Comparison of ENCODE assay signal across 22 cellular contexts in the genomic region with DNA sequence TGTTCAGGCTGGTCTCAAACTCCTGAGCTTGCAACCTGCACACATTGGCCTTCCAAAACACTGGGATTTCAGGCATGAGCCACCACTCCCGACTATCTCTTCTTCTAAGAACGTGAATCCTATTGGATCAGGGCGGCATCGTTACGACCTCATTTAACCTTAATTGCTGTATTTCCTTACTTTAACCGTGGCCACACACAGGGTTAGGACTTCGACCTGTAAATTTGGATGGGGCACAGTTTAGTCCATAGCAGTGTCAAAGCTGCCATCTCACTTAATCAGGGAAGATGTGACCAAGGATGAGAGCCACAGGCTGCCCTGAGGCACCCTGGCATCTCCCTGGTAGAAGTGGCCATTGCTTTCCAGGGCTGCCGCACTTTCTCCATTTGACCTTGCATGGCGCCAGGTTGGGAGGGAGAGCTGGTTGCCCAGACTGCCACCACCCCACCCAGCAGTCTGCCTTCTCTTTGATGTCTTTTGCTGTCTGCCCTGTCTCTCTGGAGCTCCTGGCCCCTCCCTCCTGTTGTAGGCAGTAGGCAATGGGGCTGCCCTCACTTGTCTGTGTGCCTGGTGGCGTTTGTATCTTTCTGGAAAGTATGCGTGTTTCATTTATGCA.
"Had no signal": no experiment of that assay in that cellular context is flagged by ENCODE, and none has a peak within 500 bp of the region (broad histone marks: within the 10 kb centered on the region; RNA-seq: fewer than 3 reads in every experiment).

No MANE protein-coding gene starts in this region.

- H3K27ac ChIP-seq: coronary artery, psoas muscle, skin epidermis, spleen, thoracic aorta, tibial nerve, upper lobe of left lung had no signal

- H3K27ac Mint-ChIP-seq: naive thymus-derived CD4-positive, alpha-beta T cell; stimulated activated naive B cell treated with anti-CD40 and anti-IgM and Interleukin-4, amounts not matched to agents 10 μg/mL and 1 μg/mL and 100 μg/mL, for 72 hours; stimulated activated naive CD8-positive, alpha-beta T cell treated with anti-CD3 and anti-CD28 coated beads, Interleukin-15, Interleukin-2, amounts not matched to agents 100 ng/mL and 50 ng/mL, for 24 hours had no signal

- H3K27me3 ChIP-seq: spleen, tibial nerve, upper lobe of left lung had no signal

- ATAC-seq: naive thymus-derived CD4-positive, alpha-beta T cell; psoas muscle; right cardiac atrium; stimulated activated naive B cell treated with anti-CD40 and anti-IgM and Interleukin-4, amounts not matched to agents 10 μg/mL and 1 μg/mL and 100 μg/mL, for 72 hours had no signal

- H3K4me1 Mint-ChIP-seq: stimulated activated naive B cell treated with anti-CD40 and anti-IgM and Interleukin-4, amounts not matched to agents 10 μg/mL and 1 μg/mL and 100 μg/mL, for 72 hours had no signal

- H3K36me3 ChIP-seq: spleen, thoracic aorta, tibial nerve, upper lobe of left lung had no signal

- DNase-seq: dermis blood vessel endothelial cell; effector memory CD4-positive, alpha-beta T cell; erythroblast; mesendoderm; midbrain; naive thymus-derived CD4-positive, alpha-beta T cell; nucleus accumbens; psoas muscle; right cardiac atrium; spleen; stimulated activated CD4-positive, alpha-beta T cell treated with anti-CD3 and anti-CD28 coated beads, Interleukin-4, amount 100 ng/mL, for 4 hours; stimulated activated naive B cell treated with anti-CD40 and anti-IgM and Interleukin-4, amounts not matched to agents 10 μg/mL and 1 μg/mL and 100 μg/mL, for 72 hours; upper lobe of left lung had no signal

- FAIRE-seq: frontal cortex, keratinocyte, urothelium cell line had no signal

- H3K36me3 Mint-ChIP-seq: naive thymus-derived CD4-positive, alpha-beta T cell; stimulated activated naive B cell treated with anti-CD40 and anti-IgM and Interleukin-4, amounts not matched to agents 10 μg/mL and 1 μg/mL and 100 μg/mL, for 72 hours had no signal

- H3K9me3 ChIP-seq: psoas muscle, spleen, thoracic aorta, tibial nerve, upper lobe of left lung had no signal

- H3K4me1 ChIP-seq: psoas muscle had no signal

- H3K4me3 ChIP-seq: coronary artery, psoas muscle, skin epidermis, spleen, thoracic aorta, tibial nerve, upper lobe of left lung had no signal

- H3K9me3 Mint-ChIP-seq: naive thymus-derived CD4-positive, alpha-beta T cell; nephron; stimulated activated naive B cell treated with anti-CD40 and anti-IgM and Interleukin-4, amounts not matched to agents 10 μg/mL and 1 μg/mL and 100 μg/mL, for 72 hours; stimulated activated naive CD8-positive, alpha-beta T cell treated with anti-CD3 and anti-CD28 coated beads, Interleukin-15, Interleukin-2, amounts not matched to agents 100 ng/mL and 50 ng/mL, for 24 hours had no signal

- H3K4me3 Mint-ChIP-seq: naive thymus-derived CD4-positive, alpha-beta T cell; nephron; stimulated activated naive B cell treated with anti-CD40 and anti-IgM and Interleukin-4, amounts not matched to agents 10 μg/mL and 1 μg/mL and 100 μg/mL, for 72 hours; stimulated activated naive CD8-positive, alpha-beta T cell treated with anti-CD3 and anti-CD28 coated beads, Interleukin-15, Interleukin-2, amounts not matched to agents 100 ng/mL and 50 ng/mL, for 24 hours had no signal
